In genomic region chr1:22731924-22732522, GRCh38 we compare ENCODE assay signal across 2 cellular contexts.
TF ChIP-seq lines count a peak whose summit lies in the region.

No MANE protein-coding gene starts in this region.

TF ChIP-seq in K562, 482 proteins besides CTCF, POLR2A, EP300 and RAD21 (continued from another document):
- TF ChIP-seq CTCFL (IDR thresholded peaks at IDR 0.05; ENCODE audit: borderline replicate concordance, insufficient read depth, low read depth, low read length, poor library complexity, severe bottlenecking) (peak; percentile 35), CBX2 (IDR thresholded peaks at IDR 0.05; ENCODE audit: insufficient read depth, low read length, poor library complexity, severe bottlenecking) (no peak), FOXP1 (CRISPR knock-in tag; IDR thresholded peaks at IDR 0.05) (no peak)

TF ChIP-seq in liver, 16 proteins besides CTCF, POLR2A, EP300 and RAD21 (continued from another document):
- TF ChIP-seq NR2F2 (IDR thresholded peaks at IDR 0.05) (no peak), HNF4A (conservative IDR thresholded peaks at IDR 0.05) (no peak), REST (IDR thresholded peaks at IDR 0.05) (no peak), JUND (IDR thresholded peaks at IDR 0.05) (no peak)
